27 cellular contexts compared by ENCODE assay signal in the genomic region with DNA sequence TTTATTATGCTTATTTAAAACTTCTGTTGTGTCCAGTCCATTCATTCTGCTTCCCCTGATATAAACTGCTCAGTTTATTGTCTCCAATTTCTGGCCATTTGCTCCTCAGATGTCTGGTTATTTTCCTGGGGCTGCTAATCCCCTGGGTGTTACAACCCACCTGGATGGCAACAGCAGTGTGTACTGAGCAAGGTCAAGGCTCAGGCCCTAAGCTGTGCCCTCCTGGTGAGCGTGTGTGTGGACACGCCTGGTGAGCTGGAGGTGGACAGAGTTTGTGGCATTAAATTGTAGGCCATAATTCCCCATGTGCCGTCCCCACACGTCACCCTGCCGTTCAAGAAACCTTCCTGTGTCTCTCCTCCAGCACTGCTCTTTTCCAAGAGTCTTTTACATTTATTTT.
"Had no signal": no experiment of that assay in that cellular context is flagged by ENCODE, and none has a peak within 500 bp of the region (broad histone marks: within the 10 kb centered on the region; RNA-seq: fewer than 3 reads in every experiment).

No MANE protein-coding gene starts in this region.

- H3K4me1 ChIP-seq: ascending aorta, breast epithelium, colonic mucosa, esophagus squamous epithelium, gastroesophageal sphincter had no signal

- DNase-seq: activated CD4-positive, alpha-beta memory T cell treated with anti-CD3 and anti-CD28 coated beads for 36 hours; activated CD4-positive, alpha-beta T cell treated with anti-CD3 and anti-CD28 coated beads for 36 hours; activated CD4-positive, alpha-beta T cell treated with anti-CD3 and anti-CD28 coated beads, Interleukin-2, amount 10 ng/mL, durations not matched to agents 24 days and 14 days; activated CD4-positive, CD25-positive, alpha-beta regulatory T cell; activated CD4-positive, CD25-positive, alpha-beta regulatory T cell treated with anti-CD3 and anti-CD28 coated beads, Interleukin-2, amount 50 U/mL, for 72 hours; activated CD8-positive, alpha-beta memory T cell treated with anti-CD3 and anti-CD28 coated beads, Interleukin-2, amount 10 ng/mL, durations not matched to agents 7 days and 5 days; activated CD8-positive, alpha-beta memory T cell treated with anti-CD3 and anti-CD28 coated beads, Interleukin-2, amount 50 U/mL, for 4 hours; activated CD8-positive, alpha-beta T cell treated with anti-CD3 and anti-CD28 coated beads, Interleukin-2, amount 10 ng/mL, durations not matched to agents 7 days and 5 days; activated effector memory CD4-positive, alpha-beta T cell treated with anti-CD3 and anti-CD28 coated beads, Interleukin-2, amount 50 U/mL, for 16 hours; activated naive CD4-positive, alpha-beta T cell treated with anti-CD3 and anti-CD28 coated beads for 36 hours; activated naive CD8-positive, alpha-beta T cell treated with anti-CD3 and anti-CD28 coated beads for 36 hours; activated T-cell treated with anti-CD3 and anti-CD28 coated beads, Interleukin-2, amount 50 U/mL, for 1 hour; activated T-cell treated with anti-CD3 and anti-CD28 coated beads, Interleukin-2, amount 50 U/mL, for 48 hours; central memory CD4-positive, alpha-beta T cell; cerebellar nuclear complex; colonic mucosa; effector CD8-positive, alpha-beta T cell; esophagus squamous epithelium; foreskin melanocyte; T-cell; T-helper 17 cell; T1000 had no signal

- ATAC-seq: activated CD4-positive, alpha-beta T cell treated with anti-CD3 and anti-CD28 coated beads for 36 hours; activated CD8-positive, alpha-beta memory T cell treated with anti-CD3 and anti-CD28 coated beads, Interleukin-2, amount 10 ng/mL, durations not matched to agents 7 days and 5 days; activated CD8-positive, alpha-beta T cell treated with anti-CD3 and anti-CD28 coated beads, Interleukin-2, amount 10 ng/mL, durations not matched to agents 7 days and 5 days; gastroesophageal sphincter; T-cell; T-helper 17 cell had no signal

- H3K27ac ChIP-seq: ascending aorta, breast epithelium, cardiac muscle cell, colonic mucosa, epithelial cell of prostate, esophagus squamous epithelium, gastroesophageal sphincter had no signal

- H3K36me3 ChIP-seq: ascending aorta, breast epithelium, cardiac muscle cell, colonic mucosa, esophagus squamous epithelium, gastroesophageal sphincter had no signal

- H3K4me3 ChIP-seq: ascending aorta, breast epithelium, cardiac muscle cell, colonic mucosa, esophagus squamous epithelium, gastroesophageal sphincter had no signal

- H3K27me3 ChIP-seq: ascending aorta, breast epithelium, cardiac muscle cell, colonic mucosa, esophagus squamous epithelium, gastroesophageal sphincter had no signal

- H3K9me3 ChIP-seq: ascending aorta, breast epithelium, colonic mucosa, esophagus squamous epithelium, gastroesophageal sphincter had no signal
